In the genomic region with DNA sequence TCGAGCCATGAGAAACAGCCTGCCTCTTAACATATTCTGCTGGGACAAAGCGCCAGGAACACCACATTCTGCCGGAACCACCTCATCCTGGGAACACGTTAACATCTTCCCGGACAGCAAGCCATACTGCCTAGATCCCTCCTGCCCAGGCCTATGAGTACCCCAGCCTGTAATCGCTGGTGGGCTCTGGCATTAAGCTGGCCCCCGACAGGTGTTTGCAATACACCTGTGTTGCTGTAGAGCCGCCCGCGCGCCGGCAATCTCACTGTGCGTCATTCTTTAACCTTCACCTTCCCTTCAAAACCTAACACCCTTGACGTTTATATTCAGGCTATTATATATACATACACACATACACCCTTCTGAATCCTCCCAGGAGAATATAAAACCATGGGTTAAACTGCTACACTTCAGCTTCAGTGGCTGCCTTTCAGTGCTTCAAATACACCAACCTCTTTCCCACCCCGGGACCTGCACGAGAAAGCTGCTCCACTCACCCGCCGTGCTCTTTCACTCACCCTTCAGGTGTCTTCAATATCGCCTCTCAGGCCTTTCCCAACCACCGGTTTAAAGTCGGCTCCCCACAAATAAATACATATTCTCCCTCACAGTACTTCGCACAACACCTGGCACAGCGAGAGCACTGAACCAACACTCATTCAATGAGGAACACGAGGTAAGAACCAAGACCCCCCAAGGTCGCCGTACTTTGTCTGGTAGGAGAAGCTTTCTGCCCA, we compare ENCODE assay signal across 1 cellular context.
TF ChIP-seq lines count a peak whose summit lies in the region.

No MANE protein-coding gene starts in this region.

TF ChIP-seq in A549, 52 proteins besides CTCF, POLR2A, EP300 and RAD21 (continued from another document):
- TF ChIP-seq MAX (IDR thresholded peaks at IDR 0.05) (no peak), KDM5A (IDR thresholded peaks at IDR 0.05) (no peak), PHF8 (IDR thresholded peaks at IDR 0.05; ENCODE audit: borderline replicate concordance, low read depth) (no peak), ZFP36 (IDR thresholded peaks at IDR 0.05; ENCODE audit: borderline replicate concordance, partially characterized antibody) (no peak), CBX8 (IDR thresholded peaks at IDR 0.05) (no peak)
- TF ChIP-seq, protein P1, sequence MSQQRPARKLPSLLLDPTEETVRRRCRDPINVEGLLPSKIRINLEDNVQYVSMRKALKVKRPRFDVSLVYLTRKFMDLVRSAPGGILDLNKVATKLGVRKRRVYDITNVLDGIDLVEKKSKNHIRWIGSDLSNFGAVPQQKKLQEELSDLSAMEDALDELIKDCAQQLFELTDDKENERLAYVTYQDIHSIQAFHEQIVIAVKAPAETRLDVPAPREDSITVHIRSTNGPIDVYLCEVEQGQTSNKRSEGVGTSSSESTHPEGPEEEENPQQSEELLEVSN (IDR thresholded peaks at IDR 0.05; ENCODE audit: borderline replicate concordance, low read depth) = no peak
